Comparison of ENCODE assay signal across 8 cellular contexts in genomic region chr6:60947416-60947815, GRCh38.
DNase-seq lines count a peak whose midpoint lies in the region; ATAC-seq, FAIRE-seq and TF ChIP-seq lines count a peak whose summit lies in the region.
"Not testable (repeated sequence)": the region's sequence is repeated elsewhere in the genome, so short reads cannot be mapped to it uniquely, and the experiment has no call there.

No MANE protein-coding gene starts in this region.

- TF ChIP-seq CTCF in HFFc6 (IDR thresholded peaks at IDR 0.05); bronchial epithelial cell (IDR thresholded peaks at IDR 0.05; ENCODE audit: insufficient read depth, low read length, severe bottlenecking); prostate gland (IDR thresholded peaks at IDR 0.05): not testable (repeated sequence)

- H3K36me3 Mint-ChIP-seq in HFFc6 (ENCODE audit: low read depth): not testable (repeated sequence)

- not testable (repeated sequence) for TF ChIP-seq POLR2A in prostate gland (IDR thresholded peaks at IDR 0.05)

- not testable (repeated sequence) for H3K9ac ChIP-seq in adipocyte (ENCODE audit: low read length)

- H3K4me1 ChIP-seq in adipocyte (ENCODE audit: control insufficient read depth, insufficient read depth, low read length); prostate gland (replicated peaks): not testable (repeated sequence)

- not testable (repeated sequence) for H3K27ac Mint-ChIP-seq in HFFc6

- not testable (repeated sequence) for H3K36me3 ChIP-seq in adipocyte (ENCODE audit: control insufficient read depth, insufficient read depth, low read length, severe bottlenecking); bronchial epithelial cell (ENCODE audit: control insufficient read depth, insufficient read depth, low read length); prostate gland

- peak; percentile 86 for ATAC-seq in esophagus mucosa

- 15% methylated on average over 2 of the region's 2 CpGs for WGBS in prostate gland

- H3K4me3 ChIP-seq in adipocyte (ENCODE audit: low read length); bronchial epithelial cell (ENCODE audit: low read depth, low read length); prostate gland: not testable (repeated sequence)

- H3K27me3 ChIP-seq in adipocyte (replicated peaks; ENCODE audit: control insufficient read depth, insufficient read depth, low read length); bronchial epithelial cell (ENCODE audit: control insufficient read depth, insufficient read depth, low read length); prostate gland (replicated peaks; ENCODE audit: insufficient read depth): not testable (repeated sequence)

- H3K27me3 Mint-ChIP-seq in HFFc6 (ENCODE audit: insufficient read depth): not testable (repeated sequence)

- intact Hi-C loops in prostate gland (cut with DNase I): not testable (repeated sequence)

- not testable (repeated sequence) for H3K4me3 Mint-ChIP-seq in HFFc6

- H3K27ac ChIP-seq in prostate gland: not testable (repeated sequence)

- not testable (repeated sequence) for H3K9me3 ChIP-seq in adipocyte (ENCODE audit: control insufficient read depth, low read length); prostate gland

- FAIRE-seq in bronchial epithelial cell (lab: Jason Lieb, UNC): not testable (repeated sequence)

- not testable (repeated sequence) for H3K4me1 Mint-ChIP-seq in HFFc6 (ENCODE audit: low read depth)

- H3K9me3 Mint-ChIP-seq in HFFc6: not testable (repeated sequence)

- DNase-seq in HFFc6: peak; percentile 51
- peak; percentile 31 for DNase-seq in M059J (ENCODE audit: low read depth)
- DNase-seq in RPMI7951 (ENCODE audit: low read depth): peak; percentile 8
- peak; percentile 0 for DNase-seq in adipocyte (ENCODE audit: low read depth)
- DNase-seq in bronchial epithelial cell (ENCODE audit: low read depth): peak; percentile 95
- peak; percentile 67 for DNase-seq in islet precursor cell
- peak; percentile 33 for DNase-seq in prostate gland (ENCODE audit: low spot score)

Comparison
In these comparisons a context has a peak if more than half of its experiments do, and no peak if none do; other contexts are left out.
1. DNase-seq: peak in every context shown above with its lines; median percentile 95 in bronchial epithelial cell; 67 in islet precursor cell; 51 in HFFc6; 33 in prostate gland; 31 in M059J; 8 in RPMI7951; 0 in adipocyte.